In genomic region chr16:56617212-56618085, GRCh38 we compare ENCODE assay signal across 9 cellular contexts. TPM values are rescaled to one million over a fixed set of nuclear protein-coding genes. Genes with fewer than 3 reads are reported as not detected.
DNase-seq lines count a peak whose midpoint lies in the region; TF ChIP-seq lines count a peak whose summit lies in the region.
"Had no signal": no experiment of that assay in that cellular context is flagged by ENCODE, and none has a peak within 500 bp of the region (broad histone marks: within the 10 kb centered on the region; RNA-seq: fewer than 3 reads in every experiment).

No MANE protein-coding gene starts in this region.

- DNase-seq in stimulated activated CD4-positive, alpha-beta T cell treated with anti-CD3 and anti-CD28 coated beads, Interleukin-12 subunit alpha, Interleukin-12 subunit beta, amount 100 ng/mL, for 4 hours, result peak; percentile 63
- no peak for DNase-seq in stimulated activated CD4-positive, alpha-beta T cell treated with anti-CD3 and anti-CD28 coated beads, Interleukin-4, amount 100 ng/mL, for 24 hours
- DNase-seq in astrocyte of the spinal cord (ENCODE audit: low read depth, low spot score), result peak; percentile 62
- DNase-seq in sigmoid colon, result peak; percentile 92
- no peak for DNase-seq in NCI-H1930 (lab: John Stamatoyannopoulos, UW)
- DNase-seq in OCI-M1 (lab: John Stamatoyannopoulos, UW), result no peak
- DNase-seq in cerebellar cortex (ENCODE audit: low spot score), result no peak

- no peak for TF ChIP-seq EP300 in sigmoid colon (IDR thresholded peaks at IDR 0.05)

- no peaks in the 10 kb centered on the region for H3K27me3 ChIP-seq in sigmoid colon

- WGBS in sigmoid colon, 2 donors, result 3 to 5% methylated on average over 41 of the region's 41 CpGs

- in situ Hi-C loops in astrocyte of the spinal cord (cut with HindIII; ENCODE audit: low sequenced_read_pairs), result no loop called here

- no peak for TF ChIP-seq CTCF in astrocyte of the spinal cord (IDR thresholded peaks at IDR 0.05; ENCODE audit: low read depth, low read length)
- no peak for TF ChIP-seq CTCF in sigmoid colon (IDR thresholded peaks at IDR 0.05)

- H3K27ac ChIP-seq in sigmoid colon, result peak overlapping the region; percentile 54 to 61 (median 56)

- intact Hi-C loops in sigmoid colon (cut with DNase I), result no loop called here

- peaks cover 0 to 14% (median 9%) of the 10 kb centered on the region in 4 donors for H3K4me1 ChIP-seq in sigmoid colon

- no peaks in the 10 kb centered on the region for H3K36me3 ChIP-seq in sigmoid colon

- H3K4me3 ChIP-seq in astrocyte of the spinal cord (ENCODE audit: low read depth, low read length), result peak overlapping the region; percentile 8
- H3K4me3 ChIP-seq in iPS-11a (ENCODE audit: low read depth, low read length), result peak overlapping the region; percentile 50
- peak overlapping the region in 3 of 4 donors; percentile 38 to 49 (median 48) for H3K4me3 ChIP-seq in sigmoid colon

- TF ChIP-seq POLR2A in sigmoid colon (IDR thresholded peaks at IDR 0.05), result no peak

- no peaks in the 10 kb centered on the region for H3K9me3 ChIP-seq in sigmoid colon

RNA-seq across cellular contexts. Expression of gene MT1E, which starts 8.1 kb away (rescaled TPM):
- 100 to 1,000 TPM in 2 of 4 donors, 10 to 100 TPM in 2; 96.9 to 295 (median 136) TPM for total RNA-seq in sigmoid colon
- 100 to 1,000 TPM in 2 of 3 donors, 10 to 100 TPM in 1; 82.0 to 813 (median 358) TPM for polyA plus RNA-seq in sigmoid colon

RNA-seq across cellular contexts. Expression of gene MT2A, which starts 9.1 kb away (rescaled TPM):
- 100 to 1,000 TPM in 2 of 4 donors, 10 to 100 TPM in 2; 37.5 to 161 (median 96.0) TPM for total RNA-seq in sigmoid colon
- polyA plus RNA-seq in sigmoid colon, result 100 to 1,000 TPM; 320 to 968 (median 400) TPM

RNA-seq across cellular contexts. Expression of gene MT1M, which starts 15.0 kb away (rescaled TPM):
- total RNA-seq in sigmoid colon, result 10 to 100 TPM in 2 of 4 donors, 1 to 10 TPM in 2; 3.9 to 40.7 (median 11.0) TPM
- polyA plus RNA-seq in sigmoid colon, result 100 to 1,000 TPM in 1 of 3 donors, 10 to 100 TPM in 2; 12.5 to 106 (median 43.7) TPM
- total RNA-seq: T-helper 2 cell treated with Interferon-gamma antibody and Interleukin-4, amounts not matched to agents 100 ng/mL and 5 ng/mL, for 36 hours had no signal

RNA-seq across cellular contexts. Expression of gene MT1A, which starts 21.0 kb away (rescaled TPM):
- total RNA-seq in sigmoid colon, result 10 to 100 TPM in 2 of 4 donors, not detected in 2; 30.3 to 34.1 TPM
- polyA plus RNA-seq in sigmoid colon, result 10 to 100 TPM; 13.9 to 63.4 (median 29.4) TPM

RNA-seq across cellular contexts. Expression of gene MT3, which starts 28.1 kb away (rescaled TPM):
- 1 to 10 TPM in 2 of 4 donors, not detected in 2; 4.3 to 9.6 TPM for total RNA-seq in sigmoid colon
- 1 to 10 TPM; 3.5 to 6.0 (median 4.0) TPM for polyA plus RNA-seq in sigmoid colon

Comparison
In these comparisons a context has a peak if more than half of its experiments do, and no peak if none do; other contexts are left out.
1. DNase-seq: peak in stimulated activated CD4-positive, alpha-beta T cell treated with anti-CD3 and anti-CD28 coated beads, Interleukin-12 subunit alpha, Interleukin-12 subunit beta, amount 100 ng/mL, for 4 hours (single experiment), astrocyte of the spinal cord (single experiment) and sigmoid colon (single experiment); none in stimulated activated CD4-positive, alpha-beta T cell treated with anti-CD3 and anti-CD28 coated beads, Interleukin-4, amount 100 ng/mL, for 24 hours (single experiment), NCI-H1930 (0 of 2), OCI-M1 (single experiment) and cerebellar cortex (single experiment).
2. Peak in every context shown above with its lines, with median percentiles within 50 percentile points of each other: H3K4me3 ChIP-seq.